Comparison of ENCODE assay signal across 15 cellular contexts in the genomic region with DNA sequence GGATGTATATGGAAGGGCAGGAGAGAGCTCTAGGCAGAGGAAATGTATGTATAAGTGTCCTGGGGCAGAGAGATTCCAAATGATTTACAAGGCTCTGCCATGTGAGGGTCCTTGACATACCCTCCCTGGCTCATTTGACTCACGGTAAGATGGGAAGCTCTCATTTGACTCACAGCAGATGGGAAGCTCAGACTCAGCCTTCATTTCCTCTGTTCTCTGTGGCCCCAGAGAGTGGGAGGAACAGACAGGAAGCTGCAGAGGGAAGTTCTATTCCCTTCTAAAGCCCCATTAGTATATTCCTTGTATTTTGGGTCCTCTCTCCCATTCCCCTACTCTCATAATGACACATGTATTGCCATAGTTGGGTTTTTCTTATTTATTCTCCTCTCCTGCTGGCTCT.
"Had no signal": no experiment of that assay in that cellular context is flagged by ENCODE, and none has a peak within 500 bp of the region (broad histone marks: within the 10 kb centered on the region; RNA-seq: fewer than 3 reads in every experiment).

No MANE protein-coding gene starts in this region.

- DNase-seq: activated CD4-positive, alpha-beta T cell treated with anti-CD3 and anti-CD28 coated beads, Interleukin-2, amount 10 ng/mL, durations not matched to agents 7 days and 5 days; activated CD4-positive, CD25-positive, alpha-beta regulatory T cell treated with anti-CD3 and anti-CD28 coated beads, Interleukin-2, amount 50 U/mL, for 72 hours; activated CD8-positive, alpha-beta T cell treated with anti-CD3 and anti-CD28 coated beads, Interleukin-2, amount 10 ng/mL, durations not matched to agents 7 days and 5 days; aorta; caudate nucleus; effector memory CD8-positive, alpha-beta T cell; esophagus squamous epithelium; heart left ventricle; islet precursor cell; left cardiac atrium; ovary; right cardiac atrium; stomach; T1000; WERI-Rb-1 had no signal
